In the genomic region with DNA sequence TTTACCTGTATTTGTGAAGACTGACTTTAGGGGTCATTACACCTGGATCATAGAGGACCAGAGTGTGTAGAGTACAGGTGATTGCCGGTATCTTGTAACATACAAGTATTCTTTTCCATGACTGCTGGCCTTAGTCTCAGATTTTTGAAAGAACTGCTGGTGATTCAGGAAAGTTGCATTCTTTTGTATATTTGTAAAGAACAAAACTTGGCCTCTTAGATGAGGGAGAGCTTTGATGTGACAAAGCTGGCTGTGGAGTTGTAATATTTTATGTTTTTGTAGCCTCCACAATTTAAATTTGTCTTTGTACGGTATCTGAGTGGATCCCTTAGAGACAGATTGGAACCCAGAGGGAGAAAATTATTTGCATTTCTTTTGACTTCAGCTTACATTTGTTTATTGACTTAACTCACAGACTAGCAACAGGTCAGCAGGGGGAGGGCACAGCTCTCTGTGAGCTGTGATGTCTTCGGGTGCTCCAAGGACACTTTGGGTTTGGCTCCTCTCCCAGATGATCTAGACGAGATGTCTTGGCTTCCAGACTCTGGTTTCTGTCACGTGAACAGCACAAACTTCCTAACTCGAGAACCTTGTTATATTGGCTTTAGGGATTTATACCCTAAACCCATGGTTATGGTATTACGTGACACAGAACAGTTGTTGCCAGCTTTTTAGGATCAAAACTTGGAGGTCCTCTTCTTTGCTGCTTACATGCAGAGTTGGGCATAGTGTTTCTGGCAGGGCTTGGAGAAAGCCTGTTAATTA, we compare ENCODE assay signal across 8 cellular contexts.
DNase-seq lines count a peak whose midpoint lies in the region; ATAC-seq and TF ChIP-seq lines count a peak whose summit lies in the region.

No MANE protein-coding gene starts in this region.

- H3K36me3 ChIP-seq in mammary epithelial cell (ENCODE audit: insufficient read depth, low read length) (no peaks in the 10 kb centered on the region), lung (ENCODE audit: control insufficient read depth in 2 of 2, insufficient read depth in 2 of 2, low read length in 2 of 2) (no peaks in the 10 kb centered on the region)
- no peaks in the 10 kb centered on the region for H3K36me3 ChIP-seq in CD4-positive, alpha-beta memory T cell (ENCODE audit: insufficient read depth, low read length)

- peak overlapping the region; percentile 24 for H2AFZ ChIP-seq in mammary epithelial cell (ENCODE audit: low read depth, low read length)

- H3K27me3 ChIP-seq in mammary epithelial cell (ENCODE audit: insufficient read depth, low read length): no peaks in the 10 kb centered on the region
- no peaks in the 10 kb centered on the region for H3K27me3 ChIP-seq in lung (ENCODE audit: control insufficient read depth, insufficient read depth)
- H3K27me3 ChIP-seq in CD4-positive, alpha-beta memory T cell (ENCODE audit: insufficient read depth, low read length): no peaks in the 10 kb centered on the region

- peaks cover 1 to 39% of the 10 kb centered on the region in 2 donors for H3K36me3 Mint-ChIP-seq in CD4-positive, alpha-beta memory T cell

- peaks cover 66% of the 10 kb centered on the region for H3K79me2 ChIP-seq in mammary epithelial cell (ENCODE audit: insufficient read depth, low read length)

- in situ Hi-C loops in mammary epithelial cell (cut with MboI; ENCODE audit: low sequenced_read_pairs in 2 of 2): no loop called here

- POLR2A ChIA-PET in CD4-positive, alpha-beta memory T cell (lab: Charles Lee; ENCODE audit: partially characterized antibody): no interaction called here

- peaks cover 4 to 7% (median 6%) of the 10 kb centered on the region in 4 donors for H3K4me1 Mint-ChIP-seq in CD4-positive, alpha-beta memory T cell

- WGBS in mammary epithelial cell (ENCODE audit: low coverage, missing lambda C conversion rate): 37% methylated on average over 6 of the region's 7 CpGs
- 27 to 41% methylated on average over 7 of the region's 7 CpGs for WGBS in lung, 2 donors

- H3K27ac Mint-ChIP-seq in CD4-positive, alpha-beta memory T cell: no peak overlapping the region

- H3K9ac ChIP-seq in mammary epithelial cell (ENCODE audit: insufficient read depth, low read length): peak overlapping the region; percentile 5

- H3K9me3 ChIP-seq in mammary epithelial cell (replicated peaks; ENCODE audit: insufficient read depth, low read length): no peaks in the 10 kb centered on the region
- H3K9me3 ChIP-seq in lung (ENCODE audit: control insufficient read depth in 2 of 2, insufficient read depth in 1 of 2, low read length in 1 of 2): no peaks in the 10 kb centered on the region
- no peaks in the 10 kb centered on the region for H3K9me3 ChIP-seq in CD4-positive, alpha-beta memory T cell (ENCODE audit: control insufficient read depth in 1 of 2, low read length in 2 of 2)

- dilution Hi-C loops in mammary epithelial cell (cut with HindIII; ENCODE audit: low sequenced_read_pairs): no loop called here

- H3K27ac ChIP-seq in mammary epithelial cell (ENCODE audit: insufficient read depth, low read depth, low read length): peak overlapping the region; percentile 24
- peak overlapping the region; percentile 88 to 90 for H3K27ac ChIP-seq in lung (ENCODE audit: low read depth in 1 of 2, low read length in 1 of 2)
- no peak overlapping the region for H3K27ac ChIP-seq in CD4-positive, alpha-beta memory T cell (ENCODE audit: low read depth, low read length)

- no peak overlapping the region for H3K4me2 ChIP-seq in mammary epithelial cell (ENCODE audit: insufficient read depth, low read depth, low read length)

- no peaks in the 10 kb centered on the region for H4K20me1 ChIP-seq in mammary epithelial cell (ENCODE audit: insufficient read depth, low read length)

- ATAC-seq in lung (ENCODE audit: insufficient read depth, low FRiP score) (peak; percentile 42), HG02884 (IDR thresholded peaks at IDR 0.05; ENCODE audit: unreplicated experiment) (no peak), HG03025 (IDR thresholded peaks at IDR 0.05; ENCODE audit: low FRiP score, unreplicated experiment) (no peak)

- no peaks in the 10 kb centered on the region for H3K27me3 Mint-ChIP-seq in CD4-positive, alpha-beta memory T cell

- no peak overlapping the region for H3K4me3 Mint-ChIP-seq in CD4-positive, alpha-beta memory T cell

- peaks cover 10% of the 10 kb centered on the region for H3K4me1 ChIP-seq in mammary epithelial cell (ENCODE audit: insufficient read depth, low read length)
- peaks cover 10 to 52% of the 10 kb centered on the region in 2 donors for H3K4me1 ChIP-seq in lung (ENCODE audit: control insufficient read depth in 2 of 2, insufficient read depth in 2 of 2, low read length in 2 of 2)
- H3K4me1 ChIP-seq in CD4-positive, alpha-beta memory T cell (ENCODE audit: insufficient read depth, low read length): no peaks in the 10 kb centered on the region

- TF ChIP-seq CTCF in mammary epithelial cell (conservative IDR thresholded peaks at IDR 0.05 in 1 of 2, IDR thresholded peaks at IDR 0.05 in 1 of 2; ENCODE audit: extremely low read depth in 1 of 2, insufficient read depth in 1 of 2, low read depth in 1 of 2, low read length in 2 of 2) (peak in 1 of 2 donors; percentile 10), lung (IDR thresholded peaks at IDR 0.05; ENCODE audit: control extremely low read depth, extremely low read depth) (no peak)

- CTCF ChIA-PET in mammary epithelial cell (lab: Charles Lee; ENCODE audit: low non-redundant PET): no interaction called here
- CTCF ChIA-PET in CD4-positive, alpha-beta memory T cell (lab: Charles Lee; ENCODE audit: partially characterized antibody): no interaction called here

- no TSS peak for BruUV-seq in mammary epithelial cell (replicated peaks; lab: Mats Ljungman, UMichigan)

- H3K4me3 ChIP-seq in mammary epithelial cell (replicated peaks in 1 of 3; ENCODE audit: insufficient read depth in 1 of 3, low read depth in 2 of 3, low read length in 3 of 3) (no peak overlapping the region), lung (no peak overlapping the region)
- H3K4me3 ChIP-seq in CD4-positive, alpha-beta memory T cell (ENCODE audit: low read length in 2 of 2): no peak overlapping the region

- DNase-seq in A172 (ENCODE audit: low spot score): peak; percentile 60
- DNase-seq in HS-27A (ENCODE audit: low read depth): peak; percentile 71
- peak; percentile 78 for DNase-seq in mammary epithelial cell
- DNase-seq in lung (ENCODE audit: low spot score): peak; percentile 70
- no peak for DNase-seq in HPDE6-E6E7 (ENCODE audit: extremely low spot score)
- DNase-seq in CD4-positive, alpha-beta memory T cell: no peak

- no peaks in the 10 kb centered on the region for H3K9me3 Mint-ChIP-seq in CD4-positive, alpha-beta memory T cell

- intact Hi-C loops in mammary epithelial cell (cut with micrococcal nuclease): no loop called here
- intact Hi-C loops in CD4-positive, alpha-beta memory T cell (cut with micrococcal nuclease): no loop called here

Comparison
In these comparisons a context has a peak if more than half of its experiments do, and no peak if none do; other contexts are left out.
1. DNase-seq: peak in A172 (single experiment), HS-27A (single experiment), mammary epithelial cell (single experiment) and lung (single experiment); none in HPDE6-E6E7 (single experiment) and CD4-positive, alpha-beta memory T cell (0 of 5).